17 cellular contexts compared by ENCODE assay signal in genomic region chr1:158611916-158612315, GRCh38. TPM values are rescaled to one million over a fixed set of nuclear protein-coding genes. Genes with fewer than 3 reads are reported as not detected.
DNase-seq lines count a peak whose midpoint lies in the region; ATAC-seq, FAIRE-seq and TF ChIP-seq lines count a peak whose summit lies in the region.
"Had no signal": no experiment of that assay in that cellular context is flagged by ENCODE, and none has a peak within 500 bp of the region (broad histone marks: within the 10 kb centered on the region; RNA-seq: fewer than 3 reads in every experiment).

No MANE protein-coding gene starts in this region.

- CTCF ChIA-PET in GM12878 (lab: Yijun Ruan, JAX): no interaction called here

- no TSS peak for BruUV-seq in GM12878 (replicated peaks; lab: Mats Ljungman, UMichigan)

- H2AFZ ChIP-seq in GM12878 (ENCODE audit: control insufficient read depth, low read depth, low read length) (no peak overlapping the region), neural progenitor cell (replicated peaks) (no peak overlapping the region)

- SMC1A ChIA-PET in GM12878 (lab: Charles Lee; ENCODE audit: uncharacterized antibody, unreplicated experiment): no interaction called here

- no peak for TF ChIP-seq POLR2A in GM12878 (IDR thresholded peaks at IDR 0.05; ENCODE audit: low read depth, low read length)
- no peak for TF ChIP-seq POLR2A in testis (IDR thresholded peaks at IDR 0.05)

- H3K9me3 ChIP-seq in GM12878 (replicated peaks; ENCODE audit: control insufficient read depth, insufficient read depth, low read length) (no peaks in the 10 kb centered on the region), neural progenitor cell (ENCODE audit: low read depth) (no peaks in the 10 kb centered on the region), testis (no peaks in the 10 kb centered on the region)
- H3K9me3 ChIP-seq: A549, Caco-2 had no signal

- H3K27me3 Mint-ChIP-seq in neural progenitor cell (ENCODE audit: insufficient read depth, low read depth): peaks cover 3% of the 10 kb centered on the region

- no peaks in the 10 kb centered on the region for H3K36me3 ChIP-seq in GM12878 (ENCODE audit: control insufficient read depth in 2 of 2, insufficient read depth in 2 of 2, low read length in 1 of 2)
- no peaks in the 10 kb centered on the region for H3K36me3 ChIP-seq in neural progenitor cell
- H3K36me3 ChIP-seq in testis (ENCODE audit: low read depth, missing control alignments): no peaks in the 10 kb centered on the region

- H3K4me2 ChIP-seq in GM12878 (ENCODE audit: control insufficient read depth, insufficient read depth) (peak overlapping the region; percentile 13; the same call in 1 of the 2 replicates), neural progenitor cell (no peak overlapping the region)
- H3K4me2 ChIP-seq: A549 had no signal

- H3K79me2 ChIP-seq in GM12878 (ENCODE audit: control insufficient read depth, insufficient read depth, low read length): no peaks in the 10 kb centered on the region
- no peaks in the 10 kb centered on the region for H3K79me2 ChIP-seq in neural progenitor cell (ENCODE audit: low read depth)

- in situ Hi-C loops in GM12878 (cut with MboI): no loop called here

- POLR2A ChIA-PET in GM12878 (lab: Charles Lee): no interaction called here

- no peaks in the 10 kb centered on the region for H3K36me3 Mint-ChIP-seq in neural progenitor cell
- H3K36me3 Mint-ChIP-seq: CD14-positive monocyte; CD8-positive, alpha-beta memory T cell had no signal

- no peaks in the 10 kb centered on the region for H3K4me1 Mint-ChIP-seq in neural progenitor cell
- H3K4me1 Mint-ChIP-seq: CD14-positive monocyte had no signal

- TF ChIP-seq EP300 in GM12878 (IDR thresholded peaks at IDR 0.05; ENCODE audit: borderline replicate concordance in 1 of 2, control insufficient read depth in 1 of 2, low read depth in 2 of 2, low read length in 2 of 2): no peak

- H3K4me1 ChIP-seq in GM12878 (ENCODE audit: control insufficient read depth, insufficient read depth, low read length) (no peaks in the 10 kb centered on the region), neural progenitor cell (no peaks in the 10 kb centered on the region), testis (no peaks in the 10 kb centered on the region)
- H3K4me1 ChIP-seq: A549, Caco-2 had no signal

- RAD21 ChIA-PET in GM12878 (lab: Charles Lee; ENCODE audit: unreplicated experiment): no interaction called here

- intact Hi-C loops in GM12878 (cut with micrococcal nuclease; ENCODE audit: unreplicated experiment) (no loop called here), testis (cut with DNase I; ENCODE audit: low total_unique reads) (no loop called here)

- no peak for TF ChIP-seq RAD21 in GM12878 (IDR thresholded peaks at IDR 0.05; ENCODE audit: insufficient read depth, low read depth, low read length)

- TF ChIP-seq CTCF in GM12878 (IDR thresholded peaks at IDR 0.05 in 2 of 3, conservative IDR thresholded peaks at IDR 0.05 in 1 of 3; ENCODE audit: control insufficient read depth in 2 of 3, extremely low read depth in 1 of 3, insufficient read depth in 1 of 3, low read depth in 3 of 3, low read length in 3 of 3): no peak
- TF ChIP-seq CTCF in neural progenitor cell (IDR thresholded peaks at IDR 0.05): no peak
- TF ChIP-seq CTCF in testis (IDR thresholded peaks at IDR 0.05): no peak

- no peaks in the 10 kb centered on the region for H3F3A ChIP-seq in neural progenitor cell (ENCODE audit: low read depth)

- peak; percentile 39 for FAIRE-seq in GM18507 (lab: Jason Lieb, UNC)
- peak; percentile 38 for FAIRE-seq in GM12878 (lab: Jason Lieb, UNC)
- FAIRE-seq: A549, H54 had no signal

- H3K27ac Mint-ChIP-seq in neural progenitor cell: no peak overlapping the region
- H3K27ac Mint-ChIP-seq: CD14-positive monocyte; CD8-positive, alpha-beta memory T cell had no signal

- H3K4me3 Mint-ChIP-seq in neural progenitor cell: no peak overlapping the region
- H3K4me3 Mint-ChIP-seq: CD14-positive monocyte had no signal

- 2% methylated on average over 3 of the region's 3 CpGs for WGBS in GM12878 (ENCODE audit: insufficient coverage, insufficient replicate concordance, low lambda C conversion rate, missing lambda C conversion rate)
- WGBS in testis, 2 donors: 68 to 77% methylated on average over 3 of the region's 3 CpGs

- H3K4me3 ChIP-seq in GM12878 (no peak overlapping the region), neural progenitor cell (no peak overlapping the region), testis (no peak overlapping the region)
- H3K4me3 ChIP-seq: A549 had no signal

- H3K9me3 Mint-ChIP-seq in neural progenitor cell: no peaks in the 10 kb centered on the region
- H3K9me3 Mint-ChIP-seq: CD8-positive, alpha-beta memory T cell had no signal

- no peak for DNase-seq in GM18507 (ENCODE audit: extremely low spot score, insufficient read length, low read depth)
- DNase-seq in GM12878 (ENCODE audit: low read depth, low spot score): no peak
- no peak for DNase-seq in CD1c-positive myeloid dendritic cell (ENCODE audit: extremely low spot score)
- DNase-seq in neural progenitor cell (ENCODE audit: low spot score): no peak
- no peak for DNase-seq in testis
- DNase-seq: Caco-2; CD8-positive, alpha-beta memory T cell; GF-D8; IMR-90; KBM-7 had no signal

- ATAC-seq in GM19324 (IDR thresholded peaks at IDR 0.05; ENCODE audit: low FRiP score, unreplicated experiment) (peak; percentile 39), GM12878 (peak; percentile 63)
- ATAC-seq: A549, HCT116 had no signal

- H3K27me3 ChIP-seq in GM12878 (replicated peaks in 1 of 2; ENCODE audit: control insufficient read depth in 2 of 2, insufficient read depth in 2 of 2, low read length in 1 of 2) (0 out of 4 replicates have a peak, but pooled peaks cover 0 to 2% of the 10 kb centered on the region in 2 experiments), neural progenitor cell (no peaks in the 10 kb centered on the region), testis (no peaks in the 10 kb centered on the region)

- H3K27ac ChIP-seq in GM12878 (ENCODE audit: control insufficient read depth, insufficient read depth): no peak overlapping the region
- no peak overlapping the region for H3K27ac ChIP-seq in neural progenitor cell
- no peak overlapping the region for H3K27ac ChIP-seq in testis
- H3K27ac ChIP-seq: A549 had no signal

- H4K20me1 ChIP-seq in GM12878 (ENCODE audit: control insufficient read depth, insufficient read depth): no peaks in the 10 kb centered on the region
- H4K20me1 ChIP-seq in neural progenitor cell (ENCODE audit: low read depth): no peaks in the 10 kb centered on the region

- no peak overlapping the region for H3K9ac ChIP-seq in GM12878 (ENCODE audit: control insufficient read depth, insufficient read depth, low read length)
- H3K9ac ChIP-seq in neural progenitor cell: no peak overlapping the region

RNA-seq across cellular contexts. Expression of gene OR10Z1, which starts 6.8 kb away (rescaled TPM):
- not detected in 2 replicates for total RNA-seq in GM12878 (2013; cell fraction: nucleolus; rRNA removed)
- not detected in 2 replicates for total RNA-seq in GM12878 (2014; rRNA removed)
- not detected in 2 replicates for total RNA-seq in GM12878 (2014; rRNA removed; fragmentation: Illumina TruSeq; extraction: Trizol)
- not detected in 2 replicates for total RNA-seq in GM12878 (2021)
- polyA plus RNA-seq in GM12878 (2011; ENCODE audit: low read depth): not detected
- polyA plus RNA-seq in GM12878 (2011; rRNA removed): not detected in 2 replicates
- polyA plus RNA-seq in GM12878 (2011; cell fraction: cytosol; rRNA removed): not detected in 2 replicates
- polyA plus RNA-seq in GM12878 (2011; cell fraction: nucleus; rRNA removed): not detected in 2 replicates
- polyA plus RNA-seq in GM12878 (2012): not detected in 2 replicates
- polyA plus RNA-seq in GM12878 (2014; fragmentation: Illumina TruSeq; extraction: Trizol): not detected in 2 replicates
- not detected for polyA plus RNA-seq in GM12878 (2014; fragmentation: Nextera tagmentation; extraction: Ambion mirVana)
- polyA plus RNA-seq in GM12878 (2014; rRNA removed): not detected in 2 replicates
- not detected for polyA plus RNA-seq in GM12878 (2016; fragmentation: Nextera tagmentation; extraction: Ambion mirVana)
- not detected in 2 replicates for polyA minus RNA-seq in GM12878 (2011; rRNA and poly(A)+ RNA removed)
- not detected in 2 replicates for polyA minus RNA-seq in GM12878 (2011; cell fraction: cytosol; rRNA and poly(A)+ RNA removed)
- not detected in 2 replicates for polyA minus RNA-seq in GM12878 (2011; cell fraction: nucleus; rRNA and poly(A)+ RNA removed)
- total RNA-seq in neural progenitor cell (ENCODE audit: low replicate concordance): not detected in 2 replicates
- total RNA-seq in testis: not detected
- not detected for polyA plus RNA-seq in testis (ENCODE audit: insufficient read depth, low read depth, low replicate concordance)
- total RNA-seq: Caco-2; CD8-positive, alpha-beta memory T cell; HT-29; IMR-90 had no signal
- polyA plus RNA-seq: A549; BJ; CD14-positive monocyte; CD8-positive, alpha-beta memory T cell; IMR-90 had no signal

RNA-seq across cellular contexts. Expression of gene OR10X1, which starts 32.2 kb away (rescaled TPM):
- total RNA-seq in GM12878 (2013; cell fraction: nucleolus; rRNA removed): not detected in 2 replicates
- total RNA-seq in GM12878 (2014; rRNA removed) (not detected in 2 replicates), GM12878 (2014; rRNA removed; fragmentation: Illumina TruSeq; extraction: Trizol) (not detected in 2 replicates), GM12878 (2021) (not detected in 2 replicates), neural progenitor cell (ENCODE audit: low replicate concordance) (not detected in 2 replicates), testis (not detected)
- not detected for polyA plus RNA-seq in GM12878 (2011; ENCODE audit: low read depth)
- polyA plus RNA-seq in GM12878 (2011; rRNA removed) (not detected in 2 replicates), GM12878 (2014; fragmentation: Illumina TruSeq; extraction: Trizol) (not detected in 2 replicates), GM12878 (2014; fragmentation: Nextera tagmentation; extraction: Ambion mirVana) (not detected), GM12878 (2014; rRNA removed) (not detected in 2 replicates), GM12878 (2016; fragmentation: Nextera tagmentation; extraction: Ambion mirVana) (not detected), testis (ENCODE audit: insufficient read depth, low read depth, low replicate concordance) (not detected)
- not detected in 2 replicates for polyA plus RNA-seq in GM12878 (2011; cell fraction: cytosol; rRNA removed)
- polyA plus RNA-seq in GM12878 (2011; cell fraction: nucleus; rRNA removed): not detected in 2 replicates
- not detected in 2 replicates for polyA plus RNA-seq in GM12878 (2012)
- not detected in 2 replicates for polyA minus RNA-seq in GM12878 (2011; rRNA and poly(A)+ RNA removed)
- polyA minus RNA-seq in GM12878 (2011; cell fraction: cytosol; rRNA and poly(A)+ RNA removed): not detected in 2 replicates
- not detected in 2 replicates for polyA minus RNA-seq in GM12878 (2011; cell fraction: nucleus; rRNA and poly(A)+ RNA removed)
- total RNA-seq: Caco-2; CD8-positive, alpha-beta memory T cell; HT-29; IMR-90 had no signal
- polyA plus RNA-seq: A549; BJ; CD14-positive monocyte; CD8-positive, alpha-beta memory T cell; IMR-90 had no signal

RNA-seq across cellular contexts. Expression of gene OR6P1, which starts 41.5 kb away (rescaled TPM):
- not detected in 2 replicates for total RNA-seq in GM12878 (2013; cell fraction: nucleolus; rRNA removed)
- total RNA-seq in GM12878 (2014; rRNA removed): not detected in 2 replicates
- not detected in 2 replicates for total RNA-seq in GM12878 (2014; rRNA removed; fragmentation: Illumina TruSeq; extraction: Trizol)
- not detected in 2 replicates for total RNA-seq in GM12878 (2021)
- not detected for polyA plus RNA-seq in GM12878 (2011; ENCODE audit: low read depth)
- not detected in 2 replicates for polyA plus RNA-seq in GM12878 (2011; rRNA removed)
- polyA plus RNA-seq in GM12878 (2011; cell fraction: cytosol; rRNA removed): not detected in 2 replicates
- not detected in 2 replicates for polyA plus RNA-seq in GM12878 (2011; cell fraction: nucleus; rRNA removed)
- polyA plus RNA-seq in GM12878 (2012): not detected in 2 replicates
- not detected in 2 replicates for polyA plus RNA-seq in GM12878 (2014; fragmentation: Illumina TruSeq; extraction: Trizol)
- not detected for polyA plus RNA-seq in GM12878 (2014; fragmentation: Nextera tagmentation; extraction: Ambion mirVana)
- not detected in 2 replicates for polyA plus RNA-seq in GM12878 (2014; rRNA removed)
- not detected for polyA plus RNA-seq in GM12878 (2016; fragmentation: Nextera tagmentation; extraction: Ambion mirVana)
- not detected in 2 replicates for polyA minus RNA-seq in GM12878 (2011; rRNA and poly(A)+ RNA removed)
- polyA minus RNA-seq in GM12878 (2011; cell fraction: cytosol; rRNA and poly(A)+ RNA removed): not detected in 2 replicates
- polyA minus RNA-seq in GM12878 (2011; cell fraction: nucleus; rRNA and poly(A)+ RNA removed): not detected in 2 replicates
- total RNA-seq in neural progenitor cell (ENCODE audit: low replicate concordance): not detected in 2 replicates
- not detected for total RNA-seq in testis
- polyA plus RNA-seq in testis (ENCODE audit: insufficient read depth, low read depth, low replicate concordance): not detected
- total RNA-seq: Caco-2; CD8-positive, alpha-beta memory T cell; HT-29; IMR-90 had no signal
- polyA plus RNA-seq: A549; BJ; CD14-positive monocyte; CD8-positive, alpha-beta memory T cell; IMR-90 had no signal

RNA-seq across cellular contexts. Expression of gene OR6Y1, which starts 57.7 kb away (rescaled TPM):
- not detected in 2 replicates for total RNA-seq in GM12878 (2013; cell fraction: nucleolus; rRNA removed)
- total RNA-seq in GM12878 (2014; rRNA removed) (not detected in 2 replicates), GM12878 (2014; rRNA removed; fragmentation: Illumina TruSeq; extraction: Trizol) (not detected in 2 replicates), GM12878 (2021) (not detected in 2 replicates), neural progenitor cell (ENCODE audit: low replicate concordance) (not detected in 2 replicates), testis (not detected)
- not detected for polyA plus RNA-seq in GM12878 (2011; ENCODE audit: low read depth)
- polyA plus RNA-seq in GM12878 (2011; rRNA removed) (not detected in 2 replicates), GM12878 (2014; fragmentation: Illumina TruSeq; extraction: Trizol) (not detected in 2 replicates), GM12878 (2014; fragmentation: Nextera tagmentation; extraction: Ambion mirVana) (not detected), GM12878 (2014; rRNA removed) (not detected in 2 replicates), GM12878 (2016; fragmentation: Nextera tagmentation; extraction: Ambion mirVana) (not detected), testis (ENCODE audit: insufficient read depth, low read depth, low replicate concordance) (not detected)
- not detected in 2 replicates for polyA plus RNA-seq in GM12878 (2011; cell fraction: cytosol; rRNA removed)
- polyA plus RNA-seq in GM12878 (2011; cell fraction: nucleus; rRNA removed): not detected in 2 replicates
- not detected in 2 replicates for polyA plus RNA-seq in GM12878 (2012)
- polyA minus RNA-seq in GM12878 (2011; rRNA and poly(A)+ RNA removed): not detected in 2 replicates
- not detected in 2 replicates for polyA minus RNA-seq in GM12878 (2011; cell fraction: cytosol; rRNA and poly(A)+ RNA removed)
- not detected in 2 replicates for polyA minus RNA-seq in GM12878 (2011; cell fraction: nucleus; rRNA and poly(A)+ RNA removed)
- total RNA-seq: Caco-2; CD8-positive, alpha-beta memory T cell; HT-29; IMR-90 had no signal
- polyA plus RNA-seq: A549; BJ; CD14-positive monocyte; CD8-positive, alpha-beta memory T cell; IMR-90 had no signal
